24 cellular contexts compared by ENCODE assay signal in genomic region chr15:39110336-39110735, GRCh38.
DNase-seq lines count a peak whose midpoint lies in the region; TF ChIP-seq lines count a peak whose summit lies in the region.
"Had no signal": no experiment of that assay in that cellular context is flagged by ENCODE, and none has a peak within 500 bp of the region (broad histone marks: within the 10 kb centered on the region; RNA-seq: fewer than 3 reads in every experiment).

No MANE protein-coding gene starts in this region.

- CTCF ChIA-PET in mammary epithelial cell (lab: Charles Lee; ENCODE audit: low non-redundant PET) (no interaction called here), MCF 10A (lab: Yijun Ruan, JAX) (interaction anchor here (0.9 kb wide), 1 partner anchor 10 kb away, joined by 3 read pairs; no protein-coding TSS in a partner anchor)

- POLR2A ChIA-PET in MCF 10A (lab: Yijun Ruan, JAX), result no interaction called here

- peaks cover 26% of the 10 kb centered on the region for H3K4me1 ChIP-seq in mammary epithelial cell (ENCODE audit: insufficient read depth, low read length)
- no peaks in the 10 kb centered on the region for H3K4me1 ChIP-seq in BE2C

- no peak overlapping the region for H3K4me3 Mint-ChIP-seq in MCF 10A (ENCODE audit: unreplicated experiment)
- H3K4me3 Mint-ChIP-seq: activated CD4-positive, alpha-beta memory T cell treated with anti-CD3 and anti-CD28 coated beads, Interleukin-2, amount 10 ng/mL, durations not matched to agents 7 days and 5 days; B cell; effector memory CD8-positive, alpha-beta T cell; type B pancreatic cell had no signal

- H3K27me3 Mint-ChIP-seq in MCF 10A (ENCODE audit: insufficient read depth, unreplicated experiment), result no peaks in the 10 kb centered on the region
- H3K27me3 Mint-ChIP-seq: type B pancreatic cell had no signal

- in situ Hi-C loops in mammary epithelial cell (cut with MboI; ENCODE audit: low sequenced_read_pairs in 2 of 2) (no loop called here), astrocyte of the cerebellum (cut with HindIII; ENCODE audit: low sequenced_read_pairs) (no loop called here), KBM-7 (cut with MboI; ENCODE audit: low pct_unique_long_range_greater_than_20kb, low sequenced_read_pairs) (no loop called here)

- DNase-seq in mammary epithelial cell (peak; percentile 44), MCF 10A (ENCODE audit: unreplicated experiment) (no peak), astrocyte of the cerebellum (ENCODE audit: low read depth) (peak; percentile 11), foreskin melanocyte (peak; percentile 89), KBM-7 (no peak), DMS79 treated with DMSO at 0.1 percent for 48 hours (lab: John Stamatoyannopoulos, UW) (no peak), BE2C (no peak), GOT3 (lab: John Stamatoyannopoulos, UW) (no peak)
- DNase-seq: 8988T; activated CD4-positive, alpha-beta memory T cell treated with anti-CD3 and anti-CD28 coated beads, Interleukin-2, amount 10 ng/mL, durations not matched to agents 7 days and 5 days; activated effector memory CD4-positive, alpha-beta T cell treated with Interleukin-2 at 50 U/mL for 16 hours; activated T-cell treated with anti-CD3 and anti-CD28 coated beads for 4 hours; DMS53; effector memory CD8-positive, alpha-beta T cell; HCEC 1CT; NCI-H146; NCI-H510A treated with DMSO at 0.1 percent for 48 hours; PC-9; SIG-M5; stimulated activated CD8-positive, alpha-beta memory T cell treated with anti-CD3 and anti-CD28 coated beads, Interleukin-4, amount 100 ng/mL, for 48 hours; T-helper 1 cell had no signal

- H3K4me1 Mint-ChIP-seq in MCF 10A (ENCODE audit: insufficient read depth, unreplicated experiment), result no peaks in the 10 kb centered on the region
- H3K4me1 Mint-ChIP-seq: activated CD4-positive, alpha-beta memory T cell treated with anti-CD3 and anti-CD28 coated beads, Interleukin-2, amount 10 ng/mL, durations not matched to agents 7 days and 5 days; B cell had no signal

- no peak overlapping the region for H3K27ac Mint-ChIP-seq in MCF 10A (ENCODE audit: low read depth, unreplicated experiment)
- H3K27ac Mint-ChIP-seq: activated CD4-positive, alpha-beta memory T cell treated with anti-CD3 and anti-CD28 coated beads, Interleukin-2, amount 10 ng/mL, durations not matched to agents 7 days and 5 days; B cell; effector memory CD8-positive, alpha-beta T cell; progenitor cell of endocrine pancreas; type B pancreatic cell had no signal

- H3K36me3 ChIP-seq in mammary epithelial cell (ENCODE audit: insufficient read depth, low read length), result no peaks in the 10 kb centered on the region
- no peaks in the 10 kb centered on the region for H3K36me3 ChIP-seq in BE2C

- no peaks in the 10 kb centered on the region for H4K20me1 ChIP-seq in mammary epithelial cell (ENCODE audit: insufficient read depth, low read length)

- H2AFZ ChIP-seq in mammary epithelial cell (ENCODE audit: low read depth, low read length), result no peak overlapping the region
- H2AFZ ChIP-seq: PC-9 had no signal

- H3K79me2 ChIP-seq in mammary epithelial cell (ENCODE audit: insufficient read depth, low read length), result no peaks in the 10 kb centered on the region

- no peak overlapping the region for H3K4me2 ChIP-seq in mammary epithelial cell (ENCODE audit: insufficient read depth, low read depth, low read length)
- H3K4me2 ChIP-seq: PC-9 had no signal

- H3K4me3 ChIP-seq in mammary epithelial cell (replicated peaks in 1 of 3; ENCODE audit: insufficient read depth in 1 of 3, low read depth in 2 of 3, low read length in 3 of 3) (no peak overlapping the region), astrocyte of the cerebellum (ENCODE audit: low read depth, low read length) (no peak overlapping the region), BE2C (ENCODE audit: low read depth, low read length) (no peak overlapping the region)
- H3K4me3 ChIP-seq: PC-9 had no signal

- dilution Hi-C loops in mammary epithelial cell (cut with HindIII; ENCODE audit: low sequenced_read_pairs), result no loop called here

- intact Hi-C loops in mammary epithelial cell (cut with micrococcal nuclease) (no loop called here), MCF 10A (cut with micrococcal nuclease) (no loop called here)

- H3K27me3 ChIP-seq in mammary epithelial cell (ENCODE audit: insufficient read depth, low read length), result no peaks in the 10 kb centered on the region
- no peaks in the 10 kb centered on the region; the same call in 1 of the 2 replicates for H3K27me3 ChIP-seq in BE2C

- TF ChIP-seq CTCF in mammary epithelial cell (conservative IDR thresholded peaks at IDR 0.05 in 1 of 2, IDR thresholded peaks at IDR 0.05 in 1 of 2; ENCODE audit: extremely low read depth in 1 of 2, insufficient read depth in 1 of 2, low read depth in 1 of 2, low read length in 2 of 2) (no peak), MCF 10A (IDR thresholded peaks at IDR 0.05; ENCODE audit: unreplicated experiment) (no peak), astrocyte of the cerebellum (IDR thresholded peaks at IDR 0.05; ENCODE audit: low read depth, low read length, missing control alignments) (no peak), BE2C (IDR thresholded peaks at IDR 0.05; ENCODE audit: low read depth, low read length) (no peak)

- no peaks in the 10 kb centered on the region for H3K36me3 Mint-ChIP-seq in MCF 10A (ENCODE audit: insufficient read depth, unreplicated experiment)
- H3K36me3 Mint-ChIP-seq: type B pancreatic cell had no signal

- H3K9me3 ChIP-seq in mammary epithelial cell (replicated peaks; ENCODE audit: insufficient read depth, low read length) (peaks cover 13% of the 10 kb centered on the region), BE2C (no peaks in the 10 kb centered on the region)

- no peak overlapping the region for H3K9ac ChIP-seq in mammary epithelial cell (ENCODE audit: insufficient read depth, low read length)

- H3K27ac ChIP-seq in mammary epithelial cell (ENCODE audit: insufficient read depth, low read depth, low read length), result no peak overlapping the region
- H3K27ac ChIP-seq: PC-9 had no signal

- BruUV-seq in mammary epithelial cell (replicated peaks; lab: Mats Ljungman, UMichigan) (no TSS peak), MCF 10A (replicated peaks; lab: Mats Ljungman, UMichigan) (no TSS peak)

- no peaks in the 10 kb centered on the region for H3K9me3 Mint-ChIP-seq in MCF 10A (ENCODE audit: unreplicated experiment)
- H3K9me3 Mint-ChIP-seq: activated CD4-positive, alpha-beta memory T cell treated with anti-CD3 and anti-CD28 coated beads, Interleukin-2, amount 10 ng/mL, durations not matched to agents 7 days and 5 days; effector memory CD8-positive, alpha-beta T cell had no signal

Comparison
In these comparisons a context has a peak if more than half of its experiments do, and no peak if none do; other contexts are left out.
1. DNase-seq: peak in mammary epithelial cell (single experiment), astrocyte of the cerebellum (single experiment) and foreskin melanocyte (single experiment); none in MCF 10A (single experiment), KBM-7 (single experiment), DMS79 treated with DMSO at 0.1 percent for 48 hours (single experiment), BE2C (single experiment) and GOT3 (single experiment).